In the genomic region with DNA sequence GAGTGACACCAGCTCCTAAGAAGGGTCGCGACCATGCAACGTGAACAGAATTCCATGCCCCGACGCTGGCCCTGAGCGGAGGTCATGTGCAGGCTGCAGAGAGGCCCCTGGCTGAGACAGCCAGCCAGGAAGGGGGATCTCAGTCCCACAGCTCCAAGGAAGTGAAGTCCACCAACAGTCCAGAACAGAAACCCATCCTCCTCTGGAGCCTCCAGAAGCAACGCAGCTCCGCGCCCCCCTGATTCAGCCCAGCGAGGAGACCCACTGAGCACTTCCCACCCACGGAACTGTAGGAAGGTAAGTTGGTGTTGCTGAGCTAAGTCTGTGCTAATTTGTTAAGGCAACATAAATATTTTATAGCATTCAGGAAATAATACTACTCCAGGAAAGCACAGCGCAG, we compare ENCODE assay signal across 30 cellular contexts.
"Had no signal": no experiment of that assay in that cellular context is flagged by ENCODE, and none has a peak within 500 bp of the region (broad histone marks: within the 10 kb centered on the region; RNA-seq: fewer than 3 reads in every experiment).

No MANE protein-coding gene starts in this region.

- DNase-seq: glutamatergic neuron; heart left ventricle; hypothalamus; immature natural killer cell; kidney; left colon; left lung; mesendoderm; midbrain; mucosa of descending colon; naive thymus-derived CD8-positive, alpha-beta T cell; occipital lobe; ovary; right lobe of liver; stimulated activated CD4-positive, alpha-beta T cell treated with anti-CD3 and anti-CD28 coated beads, Interleukin-12 subunit alpha, Interleukin-12 subunit beta, amount 100 ng/mL, for 4 hours; stimulated activated CD4-positive, alpha-beta T cell treated with anti-CD3 and anti-CD28 coated beads, Interleukin-15, amount 100 ng/mL, for 24 hours; stimulated activated CD4-positive, alpha-beta T cell treated with anti-CD3 and anti-CD28 coated beads, Interleukin-2, amount 100 ng/mL, for 24 hours; stimulated activated CD4-positive, alpha-beta T cell treated with anti-CD3 and anti-CD28 coated beads, Interleukin-4, amount 100 ng/mL, for 1 hour; stimulated activated naive B cell treated with anti-CD40 and anti-IgM and Interleukin-4, amounts not matched to agents 10 μg/mL and 1 μg/mL and 100 μg/mL, for 72 hours; stimulated activated naive CD8-positive, alpha-beta T cell treated with anti-CD3 and anti-CD28 coated beads, Interleukin-15, Interleukin-2, amounts not matched to agents 100 U/mL and 50 U/mL, for 24 hours; stomach; testis; thyroid gland; transverse colon; upper lobe of left lung had no signal

- H3K4me1 Mint-ChIP-seq: immature natural killer cell; naive thymus-derived CD8-positive, alpha-beta T cell had no signal

- H3K36me3 ChIP-seq: heart left ventricle, left lung, neutrophil, ovary, right atrium auricular region, right lobe of liver, stomach, thyroid gland, transverse colon, upper lobe of left lung had no signal

- H3K27me3 ChIP-seq: heart left ventricle, left lung, neutrophil, ovary, right atrium auricular region, right lobe of liver, stomach, testis, thyroid gland, transverse colon, upper lobe of left lung had no signal

- H3K27ac ChIP-seq: heart left ventricle, left lung, neutrophil, ovary, right atrium auricular region, right lobe of liver, stomach, testis, thyroid gland, transverse colon, upper lobe of left lung had no signal

- H3K27ac Mint-ChIP-seq: naive thymus-derived CD8-positive, alpha-beta T cell; progenitor cell of endocrine pancreas; stimulated activated naive B cell treated with anti-CD40 and anti-IgM and Interleukin-4, amounts not matched to agents 10 μg/mL and 1 μg/mL and 100 μg/mL, for 72 hours had no signal

- H3K4me1 ChIP-seq: left lung, right atrium auricular region, right lobe of liver, stomach, testis, thyroid gland, transverse colon, upper lobe of left lung had no signal

- H3K9me3 ChIP-seq: left lung, mucosa of descending colon, neutrophil, ovary, right atrium auricular region, right lobe of liver, stomach, testis, thyroid gland, transverse colon, upper lobe of left lung had no signal

- H3K4me3 Mint-ChIP-seq: immature natural killer cell; naive thymus-derived CD8-positive, alpha-beta T cell; neural crest cell; stimulated activated naive B cell treated with anti-CD40 and anti-IgM and Interleukin-4, amounts not matched to agents 10 μg/mL and 1 μg/mL and 100 μg/mL, for 72 hours had no signal

- H3K36me3 Mint-ChIP-seq: immature natural killer cell; naive thymus-derived CD8-positive, alpha-beta T cell; stimulated activated naive B cell treated with anti-CD40 and anti-IgM and Interleukin-4, amounts not matched to agents 10 μg/mL and 1 μg/mL and 100 μg/mL, for 72 hours had no signal

- ATAC-seq: heart left ventricle; left colon; left lung; mucosa of descending colon; naive thymus-derived CD8-positive, alpha-beta T cell; right lobe of liver; stimulated activated naive B cell treated with anti-CD40 and anti-IgM and Interleukin-4, amounts not matched to agents 10 μg/mL and 1 μg/mL and 100 μg/mL, for 72 hours; stimulated activated naive CD8-positive, alpha-beta T cell treated with anti-CD3 and anti-CD28 coated beads, Interleukin-15, Interleukin-2, amounts not matched to agents 100 U/mL and 50 U/mL, for 24 hours had no signal

- H3K4me3 ChIP-seq: heart left ventricle, left lung, lung, mucosa of descending colon, ovary, right atrium auricular region, right lobe of liver, stomach, testis, thyroid gland, transverse colon, upper lobe of left lung had no signal
